8 cellular contexts compared by ENCODE assay signal in the genomic region with DNA sequence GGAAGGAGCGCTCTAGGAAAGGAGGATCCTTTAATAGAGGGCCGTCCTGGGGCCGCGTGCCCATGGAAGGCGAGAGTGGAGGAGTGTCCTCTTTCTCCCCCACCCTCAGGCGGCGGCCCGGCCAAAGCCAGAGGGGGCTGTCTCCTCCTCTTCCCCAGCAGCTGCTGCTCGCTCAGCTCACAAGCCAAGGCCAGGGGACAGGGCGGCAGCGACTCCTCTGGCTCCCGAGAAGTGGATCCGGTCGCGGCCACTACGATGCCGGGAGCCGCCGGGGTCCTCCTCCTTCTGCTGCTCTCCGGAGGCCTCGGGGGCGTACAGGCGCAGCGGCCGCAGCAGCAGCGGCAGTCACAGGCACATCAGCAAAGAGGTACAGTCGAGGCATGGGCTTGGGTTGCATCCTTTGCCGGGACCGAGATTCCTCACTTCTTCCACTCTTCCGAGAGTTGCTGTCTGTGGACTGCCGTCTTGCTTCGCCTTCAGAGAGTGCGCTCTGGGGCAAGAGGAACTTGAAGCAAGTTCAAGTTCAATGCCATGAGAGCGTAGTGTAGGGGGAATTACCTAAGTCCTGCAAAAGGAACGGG. TPM values are rescaled to one million over a fixed set of nuclear protein-coding genes. Genes with fewer than 3 reads are reported as not detected.
A peak's percentile ranks its signal among the peaks of the same experiment; 100 is the strongest.
DNase-seq lines count a peak whose midpoint lies in the region; ATAC-seq, FAIRE-seq and TF ChIP-seq lines count a peak whose summit lies in the region.

A gene with protein sequence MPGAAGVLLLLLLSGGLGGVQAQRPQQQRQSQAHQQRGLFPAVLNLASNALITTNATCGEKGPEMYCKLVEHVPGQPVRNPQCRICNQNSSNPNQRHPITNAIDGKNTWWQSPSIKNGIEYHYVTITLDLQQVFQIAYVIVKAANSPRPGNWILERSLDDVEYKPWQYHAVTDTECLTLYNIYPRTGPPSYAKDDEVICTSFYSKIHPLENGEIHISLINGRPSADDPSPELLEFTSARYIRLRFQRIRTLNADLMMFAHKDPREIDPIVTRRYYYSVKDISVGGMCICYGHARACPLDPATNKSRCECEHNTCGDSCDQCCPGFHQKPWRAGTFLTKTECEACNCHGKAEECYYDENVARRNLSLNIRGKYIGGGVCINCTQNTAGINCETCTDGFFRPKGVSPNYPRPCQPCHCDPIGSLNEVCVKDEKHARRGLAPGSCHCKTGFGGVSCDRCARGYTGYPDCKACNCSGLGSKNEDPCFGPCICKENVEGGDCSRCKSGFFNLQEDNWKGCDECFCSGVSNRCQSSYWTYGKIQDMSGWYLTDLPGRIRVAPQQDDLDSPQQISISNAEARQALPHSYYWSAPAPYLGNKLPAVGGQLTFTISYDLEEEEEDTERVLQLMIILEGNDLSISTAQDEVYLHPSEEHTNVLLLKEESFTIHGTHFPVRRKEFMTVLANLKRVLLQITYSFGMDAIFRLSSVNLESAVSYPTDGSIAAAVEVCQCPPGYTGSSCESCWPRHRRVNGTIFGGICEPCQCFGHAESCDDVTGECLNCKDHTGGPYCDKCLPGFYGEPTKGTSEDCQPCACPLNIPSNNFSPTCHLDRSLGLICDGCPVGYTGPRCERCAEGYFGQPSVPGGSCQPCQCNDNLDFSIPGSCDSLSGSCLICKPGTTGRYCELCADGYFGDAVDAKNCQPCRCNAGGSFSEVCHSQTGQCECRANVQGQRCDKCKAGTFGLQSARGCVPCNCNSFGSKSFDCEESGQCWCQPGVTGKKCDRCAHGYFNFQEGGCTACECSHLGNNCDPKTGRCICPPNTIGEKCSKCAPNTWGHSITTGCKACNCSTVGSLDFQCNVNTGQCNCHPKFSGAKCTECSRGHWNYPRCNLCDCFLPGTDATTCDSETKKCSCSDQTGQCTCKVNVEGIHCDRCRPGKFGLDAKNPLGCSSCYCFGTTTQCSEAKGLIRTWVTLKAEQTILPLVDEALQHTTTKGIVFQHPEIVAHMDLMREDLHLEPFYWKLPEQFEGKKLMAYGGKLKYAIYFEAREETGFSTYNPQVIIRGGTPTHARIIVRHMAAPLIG (N-terminal part only) (plus strand): TSS at position 148 of the 581 bp plus-strand sequence. CDS start 108 bp downstream, at position 256.

- H4K20me1 ChIP-seq in keratinocyte (ENCODE audit: control insufficient read depth, extremely low read depth, insufficient read depth, low read length): no peaks in the 10 kb centered on the region

- intact Hi-C loops in natural killer cell (cut with micrococcal nuclease): no loop called here

- no peak for FAIRE-seq in keratinocyte (lab: Jason Lieb, UNC)
- FAIRE-seq in small intestine (lab: Jason Lieb, UNC): no peak

- H3K9me3 ChIP-seq in keratinocyte (ENCODE audit: control insufficient read depth, low read depth, low read length): no peaks in the 10 kb centered on the region
- no peaks in the 10 kb centered on the region for H3K9me3 ChIP-seq in small intestine (ENCODE audit: control insufficient read depth, low read depth)

- ATAC-seq in natural killer cell treated with Interleukin-12 subunit alpha and Interleukin-12 subunit beta and Interleukin-15 and Interleukin-18, amount 100 ng/mL, for 72 hours: peak; percentile 33 to 45
- ATAC-seq in natural killer cell: no peak
- ATAC-seq in HG03520 (IDR thresholded peaks at IDR 0.05; ENCODE audit: unreplicated experiment): no peak
- ATAC-seq in GM18907 (IDR thresholded peaks at IDR 0.05; ENCODE audit: unreplicated experiment): no peak
- no peak for ATAC-seq in HG03039 (IDR thresholded peaks at IDR 0.05; ENCODE audit: unreplicated experiment)

- H3K9ac ChIP-seq in keratinocyte (ENCODE audit: control insufficient read depth, extremely low read depth, insufficient read depth, low read length): peak within 1 kb of the TSS; percentile 2

- H3K27ac ChIP-seq in keratinocyte (ENCODE audit: control insufficient read depth, insufficient read depth, low read length): no peak within 1 kb of the TSS
- peak within 1 kb of the TSS in 1 of 2 donors; percentile 47 for H3K27ac ChIP-seq in small intestine (ENCODE audit: low read depth in 1 of 2, low read length in 1 of 2)

- H3K4me3 ChIP-seq in keratinocyte (ENCODE audit: control insufficient read depth in 2 of 3, extremely low read depth in 1 of 3, insufficient read depth in 2 of 3, low read depth in 1 of 3, low read length in 3 of 3): peak within 1 kb of the TSS; percentile 0 to 64 (median 21)
- no peak within 1 kb of the TSS for H3K4me3 ChIP-seq in small intestine (ENCODE audit: low read depth in 1 of 2, low read length in 2 of 2)

- no peak within 1 kb of the TSS for H3K27ac Mint-ChIP-seq in natural killer cell treated with Interleukin-12 subunit alpha and Interleukin-12 subunit beta and Interleukin-15 and Interleukin-18, amount 100 ng/mL, for 72 hours
- H3K27ac Mint-ChIP-seq in natural killer cell: no peak within 1 kb of the TSS
- H3K27ac Mint-ChIP-seq in chondrocyte (ENCODE audit: unreplicated experiment): no peak within 1 kb of the TSS

- no peaks in the 10 kb centered on the region for H3K9me1 ChIP-seq in keratinocyte (ENCODE audit: control insufficient read depth, extremely low read depth, insufficient read depth, low read length)

- H3K27me3 ChIP-seq in keratinocyte (ENCODE audit: control insufficient read depth, extremely low read depth, insufficient read depth, low read length) (peaks cover 8% of the 10 kb centered on the region), small intestine (ENCODE audit: control insufficient read depth in 2 of 2, insufficient read depth in 2 of 2, low read length in 2 of 2) (no peaks in the 10 kb centered on the region)

- WGBS in small intestine, 3 donors: 4 to 12% (median 10%) methylated on average over 29 to 35 of the region's 35 CpGs

- peaks cover 0 to 3% of the 10 kb centered on the region in 2 donors for H3K4me1 Mint-ChIP-seq in natural killer cell treated with Interleukin-12 subunit alpha and Interleukin-12 subunit beta and Interleukin-15 and Interleukin-18, amount 100 ng/mL, for 72 hours (ENCODE audit: low read depth in 2 of 2)
- H3K4me1 Mint-ChIP-seq in natural killer cell (no peaks in the 10 kb centered on the region), chondrocyte (ENCODE audit: low read depth) (peaks cover 11% of the 10 kb centered on the region)

- TF ChIP-seq CTCF in natural killer cell (IDR thresholded peaks at IDR 0.05) (no peak), chondrocyte (IDR thresholded peaks at IDR 0.05) (peak; percentile 52), keratinocyte (optimal IDR thresholded peaks at IDR 0.05 in 1 of 3, IDR thresholded peaks at IDR 0.05 in 1 of 3, conservative IDR thresholded peaks at IDR 0.05 in 1 of 3; ENCODE audit: extremely low read depth in 1 of 3, insufficient read depth in 2 of 3, low read length in 3 of 3) (no peak)

- H3K36me3 Mint-ChIP-seq in natural killer cell treated with Interleukin-12 subunit alpha and Interleukin-12 subunit beta and Interleukin-15 and Interleukin-18, amount 100 ng/mL, for 72 hours: no peaks in the 10 kb centered on the region
- H3K36me3 Mint-ChIP-seq in natural killer cell (no peaks in the 10 kb centered on the region), chondrocyte (ENCODE audit: low read depth) (no peaks in the 10 kb centered on the region)

- H2AFZ ChIP-seq in keratinocyte (ENCODE audit: control insufficient read depth, low read length): peak within 1 kb of the TSS; percentile 94

- dilution Hi-C loops in keratinocyte (cut with MboI; ENCODE audit: extremely low pct_ligation_motif_present, low sequenced_read_pairs): no loop called here

- no peak within 1 kb of the TSS for H3K4me3 Mint-ChIP-seq in natural killer cell treated with Interleukin-12 subunit alpha and Interleukin-12 subunit beta and Interleukin-15 and Interleukin-18, amount 100 ng/mL, for 72 hours
- H3K4me3 Mint-ChIP-seq in natural killer cell (no peak within 1 kb of the TSS), chondrocyte (ENCODE audit: unreplicated experiment) (peak within 1 kb of the TSS; percentile 77)

- DNase-seq in natural killer cell treated with Interleukin-12 subunit alpha and Interleukin-12 subunit beta and Interleukin-15 and Interleukin-18, amount 100 ng/mL, for 72 hours (ENCODE audit: low spot score): no peak
- DNase-seq in natural killer cell (no peak), chondrocyte (ENCODE audit: low spot score) (peak; percentile 94), keratinocyte (ENCODE audit: low read depth, low spot score) (no peak), small intestine (peak; percentile 5)

- H3K36me3 ChIP-seq in keratinocyte (ENCODE audit: control insufficient read depth in 2 of 2, extremely low read depth in 1 of 2, insufficient read depth in 2 of 2, low read length in 2 of 2) (no peaks in the 10 kb centered on the region), small intestine (ENCODE audit: control insufficient read depth in 2 of 2, insufficient read depth in 2 of 2, low read length in 2 of 2) (no peaks in the 10 kb centered on the region)

- H3K79me2 ChIP-seq in keratinocyte (ENCODE audit: control insufficient read depth, insufficient read depth, low read length): no peaks in the 10 kb centered on the region

- H3K4me1 ChIP-seq in keratinocyte (ENCODE audit: control insufficient read depth, extremely low read depth, insufficient read depth, low read length): peaks cover 6% of the 10 kb centered on the region
- no peaks in the 10 kb centered on the region for H3K4me1 ChIP-seq in small intestine (ENCODE audit: control insufficient read depth in 2 of 2, insufficient read depth in 1 of 2, low read depth in 1 of 2, low read length in 1 of 2)

- H3K27me3 Mint-ChIP-seq in natural killer cell treated with Interleukin-12 subunit alpha and Interleukin-12 subunit beta and Interleukin-15 and Interleukin-18, amount 100 ng/mL, for 72 hours: peaks cover 8 to 21% of the 10 kb centered on the region in 2 donors
- H3K27me3 Mint-ChIP-seq in natural killer cell (ENCODE audit: low read depth in 2 of 2) (peaks cover 11 to 18% of the 10 kb centered on the region in 2 donors), chondrocyte (ENCODE audit: low read depth) (peaks cover 5% of the 10 kb centered on the region)

- H3K9me3 Mint-ChIP-seq in natural killer cell treated with Interleukin-12 subunit alpha and Interleukin-12 subunit beta and Interleukin-15 and Interleukin-18, amount 100 ng/mL, for 72 hours: no peaks in the 10 kb centered on the region
- peaks cover 0 to 2% of the 10 kb centered on the region in 2 donors for H3K9me3 Mint-ChIP-seq in natural killer cell
- no peaks in the 10 kb centered on the region for H3K9me3 Mint-ChIP-seq in chondrocyte (ENCODE audit: low read depth)

- H3K4me2 ChIP-seq in keratinocyte (ENCODE audit: control insufficient read depth, extremely low read depth, insufficient read depth, low read depth, low read length): peak within 1 kb of the TSS; percentile 84

RNA-seq across cellular contexts. Expression of the gene that starts here (rescaled TPM):
- under 1 TPM; 0.36 to 0.53 TPM for total RNA-seq in natural killer cell treated with Interleukin-12 subunit alpha and Interleukin-12 subunit beta and Interleukin-15 and Interleukin-18, amount 100 ng/mL, for 72 hours
- total RNA-seq in natural killer cell (1 to 10 TPM; 2.1 to 5.3 (median 3.6) TPM), chondrocyte (1.9 to 9.8 TPM (median 2.5 TPM) in 3 replicates)
- polyA plus RNA-seq in keratinocyte (0.52 to 1.4 TPM (median 1.2 TPM) in 3 replicates), small intestine (10 to 100 TPM in 1 of 3 donors, under 1 TPM in 2; 0.67 to 12.7 (median 0.81) TPM)
- polyA plus RNA-seq in keratinocyte (2011; ENCODE audit: low read depth): 0.19 TPM
- 0.62 and 1.2 TPM in 2 replicates for polyA plus RNA-seq in keratinocyte (2011; cell fraction: cytosol; rRNA removed)
- 1.2 and 1.5 TPM in 2 replicates for polyA plus RNA-seq in keratinocyte (2011; cell fraction: nucleus; rRNA removed)
- 0.79 TPM in 2 replicates for polyA plus RNA-seq in keratinocyte (2012; ENCODE audit: low replicate concordance)
- 0.32 to 0.43 TPM (median 0.33 TPM) in 3 replicates for polyA minus RNA-seq in keratinocyte
- 1.5 TPM for polyA minus RNA-seq in keratinocyte (2011; cell fraction: cytosol; rRNA and poly(A)+ RNA removed)
- polyA minus RNA-seq in keratinocyte (2011; cell fraction: nucleus; rRNA and poly(A)+ RNA removed): 0.21 and 1.2 TPM in 2 replicates

Comparison
In these comparisons a context has a peak if more than half of its experiments do, and no peak if none do; other contexts are left out.
1. Peak in ATAC-seq in natural killer cell treated with Interleukin-12 subunit alpha and Interleukin-12 subunit beta and Interleukin-15 and Interleukin-18, amount 100 ng/mL, for 72 hours; RNA of the gene not detected or under 1 TPM.
2. DNase-seq: peak in chondrocyte (single experiment) and small intestine (single experiment); none in natural killer cell treated with Interleukin-12 subunit alpha and Interleukin-12 subunit beta and Interleukin-15 and Interleukin-18, amount 100 ng/mL, for 72 hours (single experiment), natural killer cell (single experiment) and keratinocyte (single experiment).
3. H3K4me3 ChIP-seq: peak in keratinocyte (3 of 3); none in small intestine (0 of 2).